In the genomic region with DNA sequence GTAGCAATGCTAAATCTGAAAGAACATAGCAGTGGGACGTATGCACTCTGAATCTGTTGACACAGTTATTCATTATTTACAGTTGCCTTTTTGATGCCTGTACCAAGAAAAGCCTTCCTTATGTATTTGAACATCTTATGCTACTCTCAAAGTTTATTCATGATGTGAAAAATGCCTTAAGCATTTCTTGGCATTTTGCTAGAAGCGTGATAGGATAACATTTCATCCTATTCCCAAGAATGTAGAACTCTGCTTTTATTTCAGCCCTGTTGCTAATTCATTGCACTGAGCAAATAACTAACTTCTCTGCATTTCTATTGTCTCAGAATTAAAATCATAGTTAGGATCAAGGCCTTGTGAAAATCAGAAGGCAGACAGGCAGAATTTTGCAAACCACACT, we compare ENCODE assay signal across 21 cellular contexts.
DNase-seq lines count a peak whose midpoint lies in the region; ATAC-seq, FAIRE-seq and TF ChIP-seq lines count a peak whose summit lies in the region.
"Had no signal": no experiment of that assay in that cellular context is flagged by ENCODE, and none has a peak within 500 bp of the region (broad histone marks: within the 10 kb centered on the region; RNA-seq: fewer than 3 reads in every experiment).

No MANE protein-coding gene starts in this region.

- TF ChIP-seq CTCF in WERI-Rb-1 (IDR thresholded peaks at IDR 0.05; ENCODE audit: low read depth, low read length) = no peak

- no peak for FAIRE-seq in GM12891 (lab: Jason Lieb, UNC)
- FAIRE-seq: HepG2, K562 had no signal

- no peak overlapping the region for H3K4me3 ChIP-seq in WERI-Rb-1 (ENCODE audit: low read depth, low read length)
- H3K4me3 ChIP-seq: K562 had no signal

- no peaks in the 10 kb centered on the region for H3K27me3 ChIP-seq in WERI-Rb-1 (ENCODE audit: insufficient read depth, low read depth, severe bottlenecking)

- H3K27ac ChIP-seq in WERI-Rb-1 = no peak overlapping the region

- TF ChIP-seq POLR2A in GM12891 (IDR thresholded peaks at IDR 0.05; ENCODE audit: low read depth, low read length) = no peak

- peak; percentile 34 for DNase-seq in EH (ENCODE audit: low read depth)
- DNase-seq in amniotic stem cell (lab: John Stamatoyannopoulos, UW) = peak; percentile 32
- DNase-seq in foreskin melanocyte = peak; percentile 56
- no peak for DNase-seq in GM12891 (ENCODE audit: insufficient read length, low spot score)
- no peak for DNase-seq in WERI-Rb-1
- DNase-seq in DMS114 treated with DMSO at 0.1 percent for 48 hours (lab: John Stamatoyannopoulos, UW; ENCODE audit: unreplicated experiment) = no peak
- DNase-seq: Calu3, DMS153, DND-41, H9, Kasumi-1, NCI-H1092 treated with DMSO at 0.1 percent for 48 hours, NCI-H1436 treated with DMSO at 0.1 percent for 48 hours, NCI-H1930, NCI-H2107, NCI-H524, NCI-H774, SK-N-SH had no signal

- no peak for ATAC-seq in GM18858 (IDR thresholded peaks at IDR 0.05; ENCODE audit: unreplicated experiment)
- ATAC-seq: HepG2, K562 had no signal

- no peaks in the 10 kb centered on the region for H3K36me3 ChIP-seq in WERI-Rb-1

- no peaks in the 10 kb centered on the region for H3K9me3 ChIP-seq in WERI-Rb-1 (ENCODE audit: severe bottlenecking)
- H3K9me3 ChIP-seq: SK-N-SH had no signal

TF ChIP-seq in GM12891, 5 proteins besides CTCF, POLR2A, EP300 and RAD21:
- TF ChIP-seq POU2F2 (IDR thresholded peaks at IDR 0.05; ENCODE audit: low read depth, low read length) = no peak
- TF ChIP-seq PAX5 (IDR thresholded peaks at IDR 0.05; ENCODE audit: insufficient read depth, low read length, severe bottlenecking) = no peak
- TF ChIP-seq TAF1 (IDR thresholded peaks at IDR 0.05; ENCODE audit: low read depth, low read length) = no peak
- no peak for TF ChIP-seq SPI1 (IDR thresholded peaks at IDR 0.05; ENCODE audit: low read depth, low read length)

Comparison
In these comparisons a context has a peak if more than half of its experiments do, and no peak if none do; other contexts are left out.
1. DNase-seq: peak in EH (single experiment), amniotic stem cell (single experiment) and foreskin melanocyte (single experiment); none in GM12891 (single experiment), WERI-Rb-1 (single experiment) and DMS114 treated with DMSO at 0.1 percent for 48 hours (single experiment).